ENCODE assay signal across 9 cellular contexts in genomic region chr1:173863224-173864151, GRCh38. TPM values are rescaled to one million over a fixed set of nuclear protein-coding genes. Genes with fewer than 3 reads are reported as not detected.
DNase-seq lines count a peak whose midpoint lies in the region; ATAC-seq, FAIRE-seq and TF ChIP-seq lines count a peak whose summit lies in the region.
"Had no signal": no experiment of that assay in that cellular context is flagged by ENCODE, and none has a peak within 500 bp of the region (broad histone marks: within the 10 kb centered on the region; RNA-seq: fewer than 3 reads in every experiment).

No MANE protein-coding gene starts in this region.

- CTCF ChIA-PET in CD8-positive, alpha-beta memory T cell (lab: Charles Lee): interaction anchor here (1.0 kb wide), 1 partner anchor 38 kb away, joined by 3 read pairs; no protein-coding TSS in a partner anchor

- H3K9me2 ChIP-seq in GM23338 (ENCODE audit: insufficient read depth): no peaks in the 10 kb centered on the region

- no peak overlapping the region for H2AFZ ChIP-seq in GM23338

- H3F3A ChIP-seq in GM23338 (replicated peaks; ENCODE audit: low read depth): peaks cover 64% of the 10 kb centered on the region

- no peak for TF ChIP-seq POLR2A in H54 (IDR thresholded peaks at IDR 0.05; ENCODE audit: low read depth, low read length)

- POLR2A ChIA-PET in CD8-positive, alpha-beta memory T cell (lab: Charles Lee): interaction anchor here (0.5 kb wide), 1 partner anchor 8 kb away, joined by 3 read pairs; no protein-coding TSS in a partner anchor

- no peak for FAIRE-seq in H54 (lab: Jason Lieb, UNC)

- no peak overlapping the region for H3K4me3 ChIP-seq in CD8-positive, alpha-beta memory T cell (ENCODE audit: low read length)
- H3K4me3 ChIP-seq in GM23338: peak overlapping the region; percentile 90

- no peaks in the 10 kb centered on the region for H3K9me3 Mint-ChIP-seq in CD8-positive, alpha-beta memory T cell
- peaks cover 13% of the 10 kb centered on the region; the same call in 2 of the 3 replicates for H3K9me3 Mint-ChIP-seq in GM23338
- no peaks in the 10 kb centered on the region for H3K9me3 Mint-ChIP-seq in memory B cell

- H3K9me3 ChIP-seq in CD8-positive, alpha-beta memory T cell (ENCODE audit: low read length): no peaks in the 10 kb centered on the region

- peaks cover 41 to 56% (median 55%) of the 10 kb centered on the region in 3 donors for H3K4me1 Mint-ChIP-seq in CD8-positive, alpha-beta memory T cell
- H3K4me1 Mint-ChIP-seq in GM23338: peaks cover 22% of the 10 kb centered on the region
- peaks cover 32% of the 10 kb centered on the region for H3K4me1 Mint-ChIP-seq in memory B cell

- H3K79me2 ChIP-seq in GM23338 (replicated peaks; ENCODE audit: insufficient read depth): peaks cover 32% of the 10 kb centered on the region

- peak overlapping the region; percentile 87 for H3K4me2 ChIP-seq in GM23338

- H3K36me3 ChIP-seq in CD8-positive, alpha-beta memory T cell (ENCODE audit: insufficient read depth, low read length): peaks cover 40% of the 10 kb centered on the region
- peaks cover 40% of the 10 kb centered on the region for H3K36me3 ChIP-seq in GM23338 (ENCODE audit: insufficient read depth)

- H3K4me1 ChIP-seq in CD8-positive, alpha-beta memory T cell (ENCODE audit: insufficient read depth, low read length): peaks cover 28% of the 10 kb centered on the region
- peaks cover 24% of the 10 kb centered on the region for H3K4me1 ChIP-seq in GM23338 (ENCODE audit: insufficient read depth)

- ATAC-seq in GM23338 (no peak), memory B cell (ENCODE audit: low read depth) (no peak), HG02798 (IDR thresholded peaks at IDR 0.05; ENCODE audit: poor library complexity, unreplicated experiment) (no peak)

- peaks cover 4 to 73% (median 19%) of the 10 kb centered on the region in 3 donors for H3K36me3 Mint-ChIP-seq in CD8-positive, alpha-beta memory T cell
- H3K36me3 Mint-ChIP-seq in GM23338 (ENCODE audit: low read depth): peaks cover 78% of the 10 kb centered on the region
- H3K36me3 Mint-ChIP-seq in memory B cell: peaks cover 35% of the 10 kb centered on the region

- H3K27me3 ChIP-seq in CD8-positive, alpha-beta memory T cell (ENCODE audit: insufficient read depth, low read length, poor library complexity, severe bottlenecking): no peaks in the 10 kb centered on the region
- H3K27me3 ChIP-seq in GM23338 (ENCODE audit: insufficient read depth): no peaks in the 10 kb centered on the region

- H3K27ac ChIP-seq in CD8-positive, alpha-beta memory T cell (ENCODE audit: low read depth, low read length): no peak overlapping the region
- H3K27ac ChIP-seq in GM23338 (ENCODE audit: low read depth): peak overlapping the region; percentile 96
- peak overlapping the region; percentile 93 for H3K27ac ChIP-seq in VCaP

- no peak for DNase-seq in CD8-positive, alpha-beta memory T cell
- DNase-seq in GM23338 (ENCODE audit: low spot score) (no peak), memory B cell (ENCODE audit: low spot score in 2 of 2) (no peak), GF-D8 (lab: John Stamatoyannopoulos, UW) (no peak), H54 (ENCODE audit: insufficient read length, low spot score) (no peak), SIG-M5 (lab: John Stamatoyannopoulos, UW) (no peak)
- DNase-seq: NCI-H2227 treated with DMSO at 0.1 percent for 48 hours had no signal

- H3K4me3 Mint-ChIP-seq in CD8-positive, alpha-beta memory T cell: peak overlapping the region; percentile 12 to 96 (median 38)
- H3K4me3 Mint-ChIP-seq in GM23338: peak overlapping the region; percentile 100
- H3K4me3 Mint-ChIP-seq in memory B cell: no peak overlapping the region

- TF ChIP-seq CTCF in GM23338 (conservative IDR thresholded peaks at IDR 0.05; ENCODE audit: low read depth in 2 of 2) (no peak), VCaP (conservative IDR thresholded peaks at IDR 0.05) (no peak)

- peaks cover 0 to 2% of the 10 kb centered on the region in 2 donors for H3K27me3 Mint-ChIP-seq in CD8-positive, alpha-beta memory T cell
- H3K27me3 Mint-ChIP-seq in GM23338 (ENCODE audit: insufficient read depth, low read depth, poor library complexity): peaks cover 61% of the 10 kb centered on the region
- H3K27me3 Mint-ChIP-seq in memory B cell: no peaks in the 10 kb centered on the region

- peak overlapping the region; percentile 9 to 96 (median 92) for H3K27ac Mint-ChIP-seq in CD8-positive, alpha-beta memory T cell
- H3K27ac Mint-ChIP-seq in GM23338 (peak overlapping the region; percentile 94), memory B cell (peak overlapping the region; percentile 92)

- H4K20me1 ChIP-seq in GM23338 (replicated peaks; ENCODE audit: insufficient read depth): peaks cover 16% of the 10 kb centered on the region

TF ChIP-seq in GM23338, 12 proteins besides CTCF, POLR2A, EP300 and RAD21 (continues in another document):
- TF ChIP-seq JUNB (IDR thresholded peaks at IDR 0.05; ENCODE audit: unreplicated experiment) (no peak), REST (IDR thresholded peaks at IDR 0.05; ENCODE audit: unreplicated experiment) (no peak), CREB1 (CRISPR knock-in tag; IDR thresholded peaks at IDR 0.05; ENCODE audit: low read depth) (no peak), STAT1 (IDR thresholded peaks at IDR 0.05; ENCODE audit: unreplicated experiment) (no peak), ZNF331 (CRISPR knock-in tag; IDR thresholded peaks at IDR 0.05; ENCODE audit: low read depth) (no peak), EZH2phosphoT487 (IDR thresholded peaks at IDR 0.05; ENCODE audit: unreplicated experiment) (no peak), NANOG (IDR thresholded peaks at IDR 0.05; ENCODE audit: borderline replicate concordance) (no peak)

RNA-seq across cellular contexts. Expression of gene GAS5, which starts 4.3 kb away (rescaled TPM):
- 1,000 to 10,000 TPM; 1,056 to 1,102 TPM for total RNA-seq in CD8-positive, alpha-beta memory T cell
- polyA plus RNA-seq in CD8-positive, alpha-beta memory T cell: 245 TPM
- 979 and 1,111 TPM in 2 replicates for total RNA-seq in GM23338 (2014; rRNA removed; shearing (Covaris generic))
- 992 and 1,077 TPM in 2 replicates for polyA plus RNA-seq in GM23338 (2016; fragmentation: Nextera tagmentation; extraction: Ambion mirVana)

RNA-seq across cellular contexts. Expression of gene ZBTB37, which starts 4.7 kb away (rescaled TPM):
- total RNA-seq in CD8-positive, alpha-beta memory T cell: 10 to 100 TPM; 10.4 to 11.0 TPM
- 1.3 TPM for polyA plus RNA-seq in CD8-positive, alpha-beta memory T cell
- 15.2 and 15.8 TPM in 2 replicates for total RNA-seq in GM23338 (2014; rRNA removed; shearing (Covaris generic))
- polyA plus RNA-seq in GM23338 (2016; fragmentation: Nextera tagmentation; extraction: Ambion mirVana): 1.4 and 2.7 TPM in 2 replicates

RNA-seq across cellular contexts. Expression of gene CENPL, which starts 38.8 kb away (rescaled TPM):
- 10 to 100 TPM; 24.9 to 27.4 TPM for total RNA-seq in CD8-positive, alpha-beta memory T cell
- polyA plus RNA-seq in CD8-positive, alpha-beta memory T cell: 6.2 TPM
- total RNA-seq in GM23338 (2014; rRNA removed; shearing (Covaris generic)): 23.5 and 40.7 TPM in 2 replicates
- 8.8 and 13.6 TPM in 2 replicates for polyA plus RNA-seq in GM23338 (2016; fragmentation: Nextera tagmentation; extraction: Ambion mirVana)

RNA-seq across cellular contexts. Expression of gene DARS2, which starts 39.0 kb away (rescaled TPM):
- total RNA-seq in CD8-positive, alpha-beta memory T cell: 10 to 100 TPM; 39.4 to 42.5 TPM
- 9.4 TPM for polyA plus RNA-seq in CD8-positive, alpha-beta memory T cell
- total RNA-seq in GM23338 (2014; rRNA removed; shearing (Covaris generic)): 41.1 and 49.9 TPM in 2 replicates
- polyA plus RNA-seq in GM23338 (2016; fragmentation: Nextera tagmentation; extraction: Ambion mirVana): 17.0 and 18.1 TPM in 2 replicates

RNA-seq across cellular contexts. Expression of gene SERPINC1, which starts 53.6 kb away (rescaled TPM):
- not detected for total RNA-seq in CD8-positive, alpha-beta memory T cell
- not detected for polyA plus RNA-seq in CD8-positive, alpha-beta memory T cell
- not detected in 2 replicates for total RNA-seq in GM23338 (2014; rRNA removed; shearing (Covaris generic))
- not detected in 2 replicates for polyA plus RNA-seq in GM23338 (2016; fragmentation: Nextera tagmentation; extraction: Ambion mirVana)
